ENCODE assay signal across 6 cellular contexts in genomic region chr19:57812975-57813820, GRCh38. TPM values are rescaled to one million over a fixed set of nuclear protein-coding genes. Genes with fewer than 3 reads are reported as not detected.
DNase-seq lines count a peak whose midpoint lies in the region; ATAC-seq, FAIRE-seq and TF ChIP-seq lines count a peak whose summit lies in the region.
"Not testable (repeated sequence)": the region's sequence is repeated elsewhere in the genome, so short reads cannot be mapped to it uniquely, and the experiment has no call there.

No MANE protein-coding gene starts in this region.

- not testable (repeated sequence) for H2AK5ac ChIP-seq in trophoblast cell (ENCODE audit: low read length)

- peaks cover 22% of the 10 kb centered on the region for H3K9me3 ChIP-seq in A549
- not testable (repeated sequence) for H3K9me3 ChIP-seq in breast epithelium; keratinocyte (ENCODE audit: control insufficient read depth, low read depth, low read length); trophoblast cell (ENCODE audit: insufficient read depth, low read depth, low read length)

- peak overlapping the region; percentile 61 for H3K4me3 Mint-ChIP-seq in activated B cell treated with CpG ODN at 0.5 μM for 24 hours

- not testable (repeated sequence) for H4K8ac ChIP-seq in trophoblast cell (ENCODE audit: low read depth, low read length)

- WGBS in A549 (ENCODE audit: missing lambda C conversion rate) = 95% methylated on average over 13 of the region's 13 CpGs
- no CpG with 5 or more reads among the region's 13 CpGs for WGBS in trophoblast cell (ENCODE audit: extremely low coverage, insufficient coverage, insufficient read length)

- H3K4me1 Mint-ChIP-seq in activated B cell treated with CpG ODN at 0.5 μM for 24 hours = peaks cover 37% of the 10 kb centered on the region

- H3K18ac ChIP-seq in trophoblast cell (ENCODE audit: low read length) = peak overlapping the region; percentile 40

- H3K14ac ChIP-seq in trophoblast cell (ENCODE audit: low read length) = not testable (repeated sequence)

- TF ChIP-seq EP300 in A549 (IDR thresholded peaks at IDR 0.05) = not testable (repeated sequence)

- peak overlapping the region; percentile 16 for H3K27ac Mint-ChIP-seq in activated B cell treated with CpG ODN at 0.5 μM for 24 hours

- H4K12ac ChIP-seq in trophoblast cell (ENCODE audit: low read depth, low read length) = not testable (repeated sequence)

- POLR2A ChIA-PET in A549 (lab: Yijun Ruan, JAX) = not testable (repeated sequence)
- POLR2A ChIA-PET in activated B cell treated with CpG ODN at 0.5 μM for 24 hours (lab: Charles Lee) = interaction anchor here (0.7 kb wide), 1 partner anchor 518 kb away, joined by 7 read pairs; no protein-coding TSS in a partner anchor

- not testable (repeated sequence) for TF ChIP-seq POLR2A in A549 (IDR thresholded peaks at IDR 0.05; ENCODE audit: low read length); breast epithelium (IDR thresholded peaks at IDR 0.05)

- H3K36me3 Mint-ChIP-seq in activated B cell treated with CpG ODN at 0.5 μM for 24 hours (ENCODE audit: low read depth) = peaks cover 40% of the 10 kb centered on the region

- ATAC-seq in A549; activated B cell treated with CpG ODN at 0.5 μM for 24 hours (ENCODE audit: low read depth): not testable (repeated sequence)

- not testable (repeated sequence) for H3K4me1 ChIP-seq in A549; breast epithelium; keratinocyte (ENCODE audit: control insufficient read depth, extremely low read depth, insufficient read depth, low read length)
- H3K4me1 ChIP-seq in trophoblast cell (ENCODE audit: control insufficient read depth in 1 of 2, insufficient read depth in 2 of 2, low read length in 2 of 2) = peaks cover 28 to 29% of the 10 kb centered on the region in 2 experiments

- H3K4me3 ChIP-seq in A549 = 0 out of 3 replicates have a peak overlapping the region, but pooled peaks have one; percentile 82
- H3K4me3 ChIP-seq in breast epithelium = peak overlapping the region in 2 of 3 donors; percentile 88 to 99
- H3K4me3 ChIP-seq in keratinocyte (ENCODE audit: control insufficient read depth in 2 of 3, extremely low read depth in 1 of 3, insufficient read depth in 2 of 3, low read depth in 1 of 3, low read length in 3 of 3) = peak overlapping the region in 2 of 3 experiments; percentile 79 to 94
- not testable (repeated sequence) for H3K4me3 ChIP-seq in trophoblast cell (ENCODE audit: low read depth, low read length)

- not testable (repeated sequence) for H3K27me3 ChIP-seq in breast epithelium; keratinocyte (ENCODE audit: control insufficient read depth, extremely low read depth, insufficient read depth, low read length); trophoblast cell (ENCODE audit: insufficient read depth, low read length)

- H3K4me2 ChIP-seq in A549 (peak overlapping the region; percentile 97), keratinocyte (ENCODE audit: control insufficient read depth, extremely low read depth, insufficient read depth, low read depth, low read length) (peak overlapping the region; percentile 97), trophoblast cell (ENCODE audit: low read length) (peak overlapping the region; percentile 75)

- H3K23ac ChIP-seq in trophoblast cell (ENCODE audit: low read length) = not testable (repeated sequence)

- peak overlapping the region; percentile 15 for H2BK5ac ChIP-seq in trophoblast cell (ENCODE audit: low read depth, low read length, poor library complexity)

- H4K91ac ChIP-seq in trophoblast cell (ENCODE audit: low read depth, low read length) = not testable (repeated sequence)

- not testable (repeated sequence) for H3K27me3 Mint-ChIP-seq in activated B cell treated with CpG ODN at 0.5 μM for 24 hours

- FAIRE-seq in A549 (lab: Jason Lieb, UNC); keratinocyte (lab: Jason Lieb, UNC): not testable (repeated sequence)

- peaks cover 16% of the 10 kb centered on the region for H3K79me1 ChIP-seq in trophoblast cell (ENCODE audit: low read length)

- TF ChIP-seq RAD21 in A549 (conservative IDR thresholded peaks at IDR 0.05 in 1 of 2, IDR thresholded peaks at IDR 0.05 in 1 of 2) = not testable (repeated sequence)

- H2BK12ac ChIP-seq in trophoblast cell (ENCODE audit: low read length) = peak overlapping the region; percentile 31

- H3K9me3 Mint-ChIP-seq in activated B cell treated with CpG ODN at 0.5 μM for 24 hours = not testable (repeated sequence)

- H2AFZ ChIP-seq in keratinocyte (ENCODE audit: control insufficient read depth, low read length); trophoblast cell (ENCODE audit: insufficient read depth, low read length, poor library complexity): not testable (repeated sequence)

- dilution Hi-C loops in keratinocyte (cut with MboI; ENCODE audit: extremely low pct_ligation_motif_present, low sequenced_read_pairs) = not testable (repeated sequence)

- TF ChIP-seq CTCF in A549 (IDR thresholded peaks at IDR 0.05); activated B cell treated with CpG ODN at 0.5 μM for 24 hours (IDR thresholded peaks at IDR 0.05); breast epithelium (IDR thresholded peaks at IDR 0.05); keratinocyte (optimal IDR thresholded peaks at IDR 0.05 in 1 of 3, IDR thresholded peaks at IDR 0.05 in 1 of 3, conservative IDR thresholded peaks at IDR 0.05 in 1 of 3; ENCODE audit: extremely low read depth in 1 of 3, insufficient read depth in 2 of 3, low read length in 3 of 3): not testable (repeated sequence)

- peak overlapping the region; percentile 85 for H3K9ac ChIP-seq in keratinocyte (ENCODE audit: control insufficient read depth, extremely low read depth, insufficient read depth, low read length)
- H3K9ac ChIP-seq in trophoblast cell (ENCODE audit: low read length) = not testable (repeated sequence)

- H3K4ac ChIP-seq in trophoblast cell (ENCODE audit: low read depth, low read length) = peak overlapping the region; percentile 47

- H4K20me1 ChIP-seq in keratinocyte (ENCODE audit: control insufficient read depth, extremely low read depth, insufficient read depth, low read length) = not testable (repeated sequence)

- CTCF ChIA-PET in A549 (lab: Yijun Ruan, JAX) = interaction anchor here (0.6 kb wide), 1 partner anchor 257 kb away, joined by 3 read pairs; no protein-coding TSS in a partner anchor
- CTCF ChIA-PET in activated B cell treated with CpG ODN at 0.5 μM for 24 hours (lab: Charles Lee) = not testable (repeated sequence)

- DNase-seq in A549 (ENCODE audit: low read depth in 1 of 2, low spot score in 1 of 2); activated B cell treated with CpG ODN at 0.5 μM for 24 hours; breast epithelium (ENCODE audit: low spot score in 2 of 2); keratinocyte (ENCODE audit: low read depth, low spot score); trophoblast cell: not testable (repeated sequence)
- peak; percentile 44 for DNase-seq in HT-29 (ENCODE audit: low spot score)

- H3K9me1 ChIP-seq in keratinocyte (ENCODE audit: control insufficient read depth, extremely low read depth, insufficient read depth, low read length) = not testable (repeated sequence)

- H3K27ac ChIP-seq in A549; keratinocyte (ENCODE audit: control insufficient read depth, insufficient read depth, low read length); trophoblast cell (ENCODE audit: low read depth, low read length): not testable (repeated sequence)
- H3K27ac ChIP-seq in breast epithelium = peak overlapping the region; percentile 86 to 88

- not testable (repeated sequence) for H3K36me3 ChIP-seq in breast epithelium
- H3K36me3 ChIP-seq in keratinocyte (ENCODE audit: control insufficient read depth in 2 of 2, extremely low read depth in 1 of 2, insufficient read depth in 2 of 2, low read length in 2 of 2) (peaks cover 11% of the 10 kb centered on the region in 2 experiments), trophoblast cell (ENCODE audit: control insufficient read depth in 1 of 2, insufficient read depth in 2 of 2, low read length in 2 of 2) (peaks cover 17 to 27% of the 10 kb centered on the region in 2 experiments)

- peaks cover 34% of the 10 kb centered on the region for H3K79me2 ChIP-seq in keratinocyte (ENCODE audit: control insufficient read depth, insufficient read depth, low read length)
- H3K79me2 ChIP-seq in trophoblast cell (ENCODE audit: control insufficient read depth, insufficient read depth, low read length, poor library complexity) = not testable (repeated sequence)

- intact Hi-C loops in activated B cell treated with CpG ODN at 0.5 μM for 24 hours (cut with micrococcal nuclease) = loop anchor here (10.0 kb wide), 1 partner anchor 342 kb away; the partner anchor contains the start of gene ZNF329
- intact Hi-C loops in breast epithelium (cut with DNase I; ENCODE audit: low total_unique reads) = not testable (repeated sequence)

- not testable (repeated sequence) for H2BK120ac ChIP-seq in trophoblast cell (ENCODE audit: insufficient read depth, low read length, poor library complexity)

RNA-seq across cellular contexts. Expression of gene ZNF552, which starts 1.5 kb away (rescaled TPM):
- polyA plus RNA-seq in A549 (2011; rRNA removed) = 5.7 and 5.8 TPM in 2 replicates
- 2.6 and 3.0 TPM in 2 replicates for polyA plus RNA-seq in A549 (2012; cell fraction: cytosol; rRNA removed)
- 5.6 and 7.6 TPM in 2 replicates for polyA plus RNA-seq in A549 (2012; cell fraction: nucleus; rRNA removed)
- 6.0 to 7.2 TPM (median 6.5 TPM) in 3 replicates for polyA plus RNA-seq in A549 (2017; fragmentation: RNase III; extraction: RNeasy Plus Mini Kit Qiagen cat#74134 plus additional on column Dnase treatment)
- 12.1 and 12.4 TPM in 2 replicates for polyA minus RNA-seq in A549 (2011; rRNA and poly(A)+ RNA removed)
- total RNA-seq in HT-29 (2014; rRNA removed; shearing (Covaris generic)) = 17.3 and 22.3 TPM in 2 replicates
- total RNA-seq in activated B cell treated with CpG ODN at 0.5 μM for 24 hours = 13.9 and 15.6 TPM in 2 replicates
- 10 to 100 TPM in 2 of 3 donors, 1 to 10 TPM in 1; 4.0 to 71.4 (median 54.9) TPM for total RNA-seq in breast epithelium
- polyA plus RNA-seq in keratinocyte = 4.4 to 8.9 TPM (median 8.0 TPM) in 3 replicates
- 5.0 TPM for polyA plus RNA-seq in keratinocyte (2011; ENCODE audit: low read depth)
- 3.6 and 6.0 TPM in 2 replicates for polyA plus RNA-seq in keratinocyte (2011; cell fraction: cytosol; rRNA removed)
- 16.0 and 16.8 TPM in 2 replicates for polyA plus RNA-seq in keratinocyte (2011; cell fraction: nucleus; rRNA removed)
- polyA plus RNA-seq in keratinocyte (2012; ENCODE audit: low replicate concordance) = 4.6 and 5.0 TPM in 2 replicates
- polyA minus RNA-seq in keratinocyte = 5.8 to 21.2 TPM (median 13.6 TPM) in 3 replicates
- 4.8 TPM for polyA minus RNA-seq in keratinocyte (2011; cell fraction: cytosol; rRNA and poly(A)+ RNA removed)
- polyA minus RNA-seq in keratinocyte (2011; cell fraction: nucleus; rRNA and poly(A)+ RNA removed) = 8.4 and 13.1 TPM in 2 replicates
- polyA plus RNA-seq in trophoblast cell (2013) = 12.1 and 12.7 TPM in 2 replicates

RNA-seq across cellular contexts. Expression of gene ZNF587B, which starts 16.9 kb away (rescaled TPM):
- polyA plus RNA-seq in A549 (2011; rRNA removed) = 14.2 and 14.9 TPM in 2 replicates
- 4.0 and 4.9 TPM in 2 replicates for polyA plus RNA-seq in A549 (2012; cell fraction: cytosol; rRNA removed)
- polyA plus RNA-seq in A549 (2012; cell fraction: nucleus; rRNA removed) = 5.8 and 11.6 TPM in 2 replicates
- 13.2 to 15.8 TPM (median 14.1 TPM) in 3 replicates for polyA plus RNA-seq in A549 (2017; fragmentation: RNase III; extraction: RNeasy Plus Mini Kit Qiagen cat#74134 plus additional on column Dnase treatment)
- polyA minus RNA-seq in A549 (2011; rRNA and poly(A)+ RNA removed) = 19.8 TPM in 2 replicates
- total RNA-seq in HT-29 (2014; rRNA removed; shearing (Covaris generic)) = 32.1 and 40.0 TPM in 2 replicates
- 29.3 and 35.0 TPM in 2 replicates for total RNA-seq in activated B cell treated with CpG ODN at 0.5 μM for 24 hours
- 10 to 100 TPM; 10.7 to 26.6 (median 25.2) TPM for total RNA-seq in breast epithelium
- 8.5 to 12.8 TPM (median 11.8 TPM) in 3 replicates for polyA plus RNA-seq in keratinocyte
- polyA plus RNA-seq in keratinocyte (2011; ENCODE audit: low read depth) = 3.1 TPM
- 4.1 and 6.1 TPM in 2 replicates for polyA plus RNA-seq in keratinocyte (2011; cell fraction: cytosol; rRNA removed)
- polyA plus RNA-seq in keratinocyte (2011; cell fraction: nucleus; rRNA removed) = 22.5 and 26.9 TPM in 2 replicates
- polyA plus RNA-seq in keratinocyte (2012; ENCODE audit: low replicate concordance) = 7.0 and 10.7 TPM in 2 replicates
- 13.4 to 37.8 TPM (median 19.2 TPM) in 3 replicates for polyA minus RNA-seq in keratinocyte
- 15.0 TPM for polyA minus RNA-seq in keratinocyte (2011; cell fraction: cytosol; rRNA and poly(A)+ RNA removed)
- 14.7 and 34.1 TPM in 2 replicates for polyA minus RNA-seq in keratinocyte (2011; cell fraction: nucleus; rRNA and poly(A)+ RNA removed)
- 7.5 and 8.0 TPM in 2 replicates for polyA plus RNA-seq in trophoblast cell (2013)

RNA-seq across cellular contexts. Expression of gene ZNF587, which starts 36.5 kb away (rescaled TPM):
- polyA plus RNA-seq in A549 (2011; rRNA removed) (12.1 and 17.2 TPM in 2 replicates), A549 (2017; fragmentation: RNase III; extraction: RNeasy Plus Mini Kit Qiagen cat#74134 plus additional on column Dnase treatment) (10.2 to 11.2 TPM (median 10.7 TPM) in 3 replicates), keratinocyte (8.2 to 14.4 TPM (median 14.0 TPM) in 3 replicates)
- 3.6 and 4.6 TPM in 2 replicates for polyA plus RNA-seq in A549 (2012; cell fraction: cytosol; rRNA removed)
- polyA plus RNA-seq in A549 (2012; cell fraction: nucleus; rRNA removed) = 12.0 and 25.1 TPM in 2 replicates
- 23.4 and 24.0 TPM in 2 replicates for polyA minus RNA-seq in A549 (2011; rRNA and poly(A)+ RNA removed)
- total RNA-seq in HT-29 (2014; rRNA removed; shearing (Covaris generic)) = 33.7 and 39.4 TPM in 2 replicates
- total RNA-seq in activated B cell treated with CpG ODN at 0.5 μM for 24 hours (44.0 and 61.1 TPM in 2 replicates), breast epithelium (10 to 100 TPM; 14.4 to 45.4 (median 35.1) TPM)
- 2.9 TPM for polyA plus RNA-seq in keratinocyte (2011; ENCODE audit: low read depth)
- polyA plus RNA-seq in keratinocyte (2011; cell fraction: cytosol; rRNA removed) = 4.7 and 8.2 TPM in 2 replicates
- 40.8 and 42.7 TPM in 2 replicates for polyA plus RNA-seq in keratinocyte (2011; cell fraction: nucleus; rRNA removed)
- polyA plus RNA-seq in keratinocyte (2012; ENCODE audit: low replicate concordance) = 6.5 and 9.4 TPM in 2 replicates
- polyA minus RNA-seq in keratinocyte = 18.6 to 28.5 TPM (median 18.9 TPM) in 3 replicates
- polyA minus RNA-seq in keratinocyte (2011; cell fraction: cytosol; rRNA and poly(A)+ RNA removed) = 33.2 TPM
- 16.9 and 28.7 TPM in 2 replicates for polyA minus RNA-seq in keratinocyte (2011; cell fraction: nucleus; rRNA and poly(A)+ RNA removed)
- 18.5 and 19.9 TPM in 2 replicates for polyA plus RNA-seq in trophoblast cell (2013)

RNA-seq across cellular contexts. Expression of gene ZNF586, which starts 43.7 kb away (rescaled TPM):
- polyA plus RNA-seq in A549 (2011; rRNA removed) (8.1 and 8.2 TPM in 2 replicates), A549 (2017; fragmentation: RNase III; extraction: RNeasy Plus Mini Kit Qiagen cat#74134 plus additional on column Dnase treatment) (7.1 to 8.5 TPM (median 7.3 TPM) in 3 replicates), keratinocyte (6.6 to 9.6 TPM (median 7.2 TPM) in 3 replicates)
- polyA plus RNA-seq in A549 (2012; cell fraction: cytosol; rRNA removed) = 4.5 and 5.5 TPM in 2 replicates
- polyA plus RNA-seq in A549 (2012; cell fraction: nucleus; rRNA removed) = 4.4 and 5.9 TPM in 2 replicates
- polyA minus RNA-seq in A549 (2011; rRNA and poly(A)+ RNA removed) = 7.0 and 7.5 TPM in 2 replicates
- 18.3 and 18.5 TPM in 2 replicates for total RNA-seq in HT-29 (2014; rRNA removed; shearing (Covaris generic))
- total RNA-seq in activated B cell treated with CpG ODN at 0.5 μM for 24 hours (29.4 and 33.7 TPM in 2 replicates), breast epithelium (10 to 100 TPM in 2 of 3 donors, 1 to 10 TPM in 1; 9.9 to 40.5 (median 13.4) TPM)
- polyA plus RNA-seq in keratinocyte (2011; ENCODE audit: low read depth) = 13.1 TPM
- polyA plus RNA-seq in keratinocyte (2011; cell fraction: cytosol; rRNA removed) = 5.0 and 8.6 TPM in 2 replicates
- 8.1 and 8.9 TPM in 2 replicates for polyA plus RNA-seq in keratinocyte (2011; cell fraction: nucleus; rRNA removed)
- 4.8 and 5.9 TPM in 2 replicates for polyA plus RNA-seq in keratinocyte (2012; ENCODE audit: low replicate concordance)
- 5.6 to 15.1 TPM (median 6.8 TPM) in 3 replicates for polyA minus RNA-seq in keratinocyte
- 11.1 TPM for polyA minus RNA-seq in keratinocyte (2011; cell fraction: cytosol; rRNA and poly(A)+ RNA removed)
- 9.4 and 14.0 TPM in 2 replicates for polyA minus RNA-seq in keratinocyte (2011; cell fraction: nucleus; rRNA and poly(A)+ RNA removed)
- 4.7 and 4.8 TPM in 2 replicates for polyA plus RNA-seq in trophoblast cell (2013)
